In the genomic region with DNA sequence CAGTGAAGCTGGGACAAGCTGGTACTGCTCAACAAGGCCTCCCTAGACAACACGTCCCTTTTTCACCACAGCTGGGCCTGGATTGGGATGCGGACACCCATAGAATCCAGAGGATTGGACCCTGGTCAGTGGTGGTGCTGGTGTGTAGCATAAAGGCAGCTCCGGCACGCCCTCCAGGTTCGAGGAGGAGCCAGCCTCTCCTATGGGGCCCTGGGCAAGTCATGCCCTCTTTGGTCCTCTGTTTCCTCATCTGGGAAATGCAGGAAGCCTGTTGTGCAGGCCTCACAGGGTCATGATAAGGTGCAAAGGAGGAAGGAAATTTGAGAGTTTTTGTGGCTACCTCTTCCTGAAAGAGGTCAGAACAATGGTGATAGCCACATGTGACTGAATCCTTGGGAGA, we compare ENCODE assay signal across 20 cellular contexts.
"Had no signal": no experiment of that assay in that cellular context is flagged by ENCODE, and none has a peak within 500 bp of the region (broad histone marks: within the 10 kb centered on the region; RNA-seq: fewer than 3 reads in every experiment).

No MANE protein-coding gene starts in this region.

- H3K27me3 ChIP-seq: foreskin keratinocyte, gastroesophageal sphincter, hepatocyte, left lung had no signal

- H3K4me3 ChIP-seq: coronary artery, dorsolateral prefrontal cortex, gastroesophageal sphincter, heart left ventricle, hepatocyte, left lung, lower lobe of right lung, mucosa of descending colon had no signal

- H3K9me3 ChIP-seq: lower lobe of right lung had no signal

- DNase-seq: dermis blood vessel endothelial cell; dorsolateral prefrontal cortex; effector CD4-positive, alpha-beta T cell; effector memory CD4-positive, alpha-beta T cell; foreskin keratinocyte; heart left ventricle; hypothalamus; immature natural killer cell; islet precursor cell; kidney; kidney glomerular epithelial cell; left lung; left ventricle myocardium superior; lower lobe of right lung; mesenchymal stem cell; mucosa of descending colon; naive B cell had no signal

- H3K27ac ChIP-seq: coronary artery, dorsolateral prefrontal cortex, foreskin keratinocyte, gastroesophageal sphincter, heart left ventricle, hepatocyte, left lung, lower lobe of right lung had no signal

- H3K4me1 ChIP-seq: foreskin keratinocyte, gastroesophageal sphincter, heart left ventricle, left lung, lower lobe of right lung had no signal

- H3K36me3 ChIP-seq: gastroesophageal sphincter, heart left ventricle, left lung, lower lobe of right lung had no signal

- ATAC-seq: foreskin keratinocyte, gastroesophageal sphincter, heart left ventricle, left lung, left ventricle myocardium superior, lower lobe of right lung, mucosa of descending colon had no signal
